1 cellular context compared by ENCODE assay signal in genomic region chr5:109921735-109922395, GRCh38.
TF ChIP-seq lines count a peak whose summit lies in the region.

No MANE protein-coding gene starts in this region.

TF ChIP-seq in GM23338, 12 proteins besides CTCF, POLR2A, EP300 and RAD21 (continued from another document):
- TF ChIP-seq ETS1 (IDR thresholded peaks at IDR 0.05) (no peak), EZH2 (IDR thresholded peaks at IDR 0.05; ENCODE audit: low read depth, unreplicated experiment) (no peak)
